25 cellular contexts compared by ENCODE assay signal in the genomic region with DNA sequence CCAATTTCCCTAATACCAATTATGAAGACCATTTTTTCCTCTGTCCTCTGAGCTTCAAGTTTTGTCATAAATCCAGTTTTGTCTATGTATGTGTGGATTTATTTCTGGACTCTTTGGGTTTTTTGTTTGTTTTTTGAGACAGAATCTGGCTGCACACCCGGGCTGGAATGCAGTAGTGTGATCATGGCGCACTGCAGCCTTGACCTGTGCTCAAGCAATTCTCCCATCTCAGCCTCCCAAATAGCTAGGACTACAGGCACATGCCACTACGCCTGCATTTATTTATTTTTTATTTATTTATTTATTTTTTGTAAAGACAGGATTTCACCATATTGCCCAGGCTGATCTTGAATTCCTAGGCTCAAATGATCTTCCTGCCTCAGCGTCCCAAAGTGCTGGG.
"Had no signal": no experiment of that assay in that cellular context is flagged by ENCODE, and none has a peak within 500 bp of the region (broad histone marks: within the 10 kb centered on the region; RNA-seq: fewer than 3 reads in every experiment).

No MANE protein-coding gene starts in this region.

- H3K36me3 ChIP-seq: adrenal gland, esophagus squamous epithelium, heart left ventricle had no signal

- H3K27ac ChIP-seq: adrenal gland, epithelial cell of prostate, esophagus squamous epithelium, heart left ventricle had no signal

- DNase-seq: activated CD4-positive, alpha-beta memory T cell treated with anti-CD3 and anti-CD28 coated beads for 36 hours; activated CD4-positive, alpha-beta T cell treated with anti-CD3 and anti-CD28 coated beads for 36 hours; activated CD4-positive, alpha-beta T cell treated with anti-CD3 and anti-CD28 coated beads, Interleukin-2, amount 10 ng/mL, durations not matched to agents 24 days and 14 days; activated CD4-positive, CD25-positive, alpha-beta regulatory T cell; activated CD4-positive, CD25-positive, alpha-beta regulatory T cell treated with anti-CD3 and anti-CD28 coated beads, Interleukin-2, amount 50 U/mL, for 72 hours; activated CD8-positive, alpha-beta memory T cell treated with anti-CD3 and anti-CD28 coated beads, Interleukin-2, amount 10 ng/mL, durations not matched to agents 7 days and 5 days; activated CD8-positive, alpha-beta memory T cell treated with anti-CD3 and anti-CD28 coated beads, Interleukin-2, amount 50 U/mL, for 4 hours; activated CD8-positive, alpha-beta T cell treated with anti-CD3 and anti-CD28 coated beads, Interleukin-2, amount 10 ng/mL, durations not matched to agents 7 days and 5 days; activated effector memory CD4-positive, alpha-beta T cell treated with anti-CD3 and anti-CD28 coated beads, Interleukin-2, amount 50 U/mL, for 16 hours; activated naive CD4-positive, alpha-beta T cell treated with anti-CD3 and anti-CD28 coated beads for 36 hours; activated naive CD8-positive, alpha-beta T cell treated with anti-CD3 and anti-CD28 coated beads for 36 hours; activated naive CD8-positive, alpha-beta T cell treated with anti-CD3 and anti-CD28 coated beads, Interleukin-2, amount 50 U/mL, for 24 hours; activated T-cell treated with anti-CD3 and anti-CD28 coated beads, Interleukin-2, amount 50 U/mL, for 1 hour; activated T-cell treated with anti-CD3 and anti-CD28 coated beads, Interleukin-2, amount 50 U/mL, for 48 hours; adrenal gland; aorta; cortex of kidney; dermis blood vessel endothelial cell; effector CD8-positive, alpha-beta T cell; esophagus squamous epithelium; foreskin fibroblast; heart left ventricle; T-helper 2 cell had no signal

- H3K4me3 ChIP-seq: adrenal gland, body of pancreas, esophagus squamous epithelium, heart left ventricle had no signal

- H3K27me3 ChIP-seq: body of pancreas had no signal

- H3K9me3 ChIP-seq: adrenal gland, body of pancreas, esophagus squamous epithelium, heart left ventricle had no signal

- H3K4me1 ChIP-seq: adrenal gland, esophagus squamous epithelium had no signal
